In genomic region chr17:79840989-79841286, GRCh38 we compare ENCODE assay signal across 1 cellular context.
A peak's percentile ranks its signal among the peaks of the same experiment; 100 is the strongest.
TF ChIP-seq lines count a peak whose summit lies in the region.

No MANE protein-coding gene starts in this region.

TF ChIP-seq in GM12878, 131 proteins besides CTCF, POLR2A, EP300 and RAD21:
- TF ChIP-seq USF1 (IDR thresholded peaks at IDR 0.05; ENCODE audit: borderline replicate concordance, extremely low read length, insufficient read depth, low read depth, low read length): peak; percentile 7
- TF ChIP-seq POLR2AphosphoS2 (IDR thresholded peaks at IDR 0.05; ENCODE audit: low read depth, low read length): no peak
